ENCODE assay signal across 24 cellular contexts in genomic region chr5:72746736-72747135, GRCh38.
DNase-seq lines count a peak whose midpoint lies in the region; ATAC-seq, FAIRE-seq and TF ChIP-seq lines count a peak whose summit lies in the region.
"Had no signal": no experiment of that assay in that cellular context is flagged by ENCODE, and none has a peak within 500 bp of the region (broad histone marks: within the 10 kb centered on the region; RNA-seq: fewer than 3 reads in every experiment).

No MANE protein-coding gene starts in this region.

- DNase-seq in EL (peak; percentile 44), M059J (ENCODE audit: low read depth) (peak; percentile 48), fibroblast of lung (ENCODE audit: low read depth in 2 of 2) (peak; percentile 5 to 21), non-pigmented ciliary epithelial cell (ENCODE audit: low read depth) (peak; percentile 18), G401 (ENCODE audit: low spot score) (no peak), frontal cortex (ENCODE audit: low spot score in 2 of 2) (no peak)
- DNase-seq: BE2C; CD4-positive, CD25-positive, alpha-beta regulatory T cell; Kasumi-1; MM.1S; NCI-H1048; NCI-H1436; NCI-H187 treated with DMSO at 0.1 percent for 48 hours; NCI-H2107; NCI-H510A treated with DMSO at 0.1 percent for 48 hours; OCI-M1; SJCRH30 had no signal

- no peak overlapping the region for H3K9ac ChIP-seq in fibroblast of lung (ENCODE audit: insufficient read depth, low read length)

- H3K27me3 ChIP-seq in fibroblast of lung (ENCODE audit: control insufficient read depth, insufficient read depth, low read length), result no peaks in the 10 kb centered on the region
- H3K27me3 ChIP-seq: BE2C, SJCRH30 had no signal

- no peaks in the 10 kb centered on the region for H3K79me2 ChIP-seq in fibroblast of lung (ENCODE audit: control insufficient read depth, insufficient read depth, low read length)

- no peak overlapping the region for H3K27ac ChIP-seq in fibroblast of lung (ENCODE audit: insufficient read depth, low read length)
- H3K27ac ChIP-seq: SJCRH30 had no signal

- no peaks in the 10 kb centered on the region for H3K36me3 ChIP-seq in fibroblast of lung (ENCODE audit: control insufficient read depth, insufficient read depth, low read length)
- H3K36me3 ChIP-seq: BE2C, SJCRH30 had no signal

- H3K4me3 ChIP-seq in fibroblast of lung (replicated peaks in 1 of 4; ENCODE audit: control extremely low read depth in 1 of 4, insufficient read depth in 1 of 4, low read depth in 3 of 4, low read length in 4 of 4), result no peak overlapping the region
- H3K4me3 ChIP-seq: GM12878, GM23338, SJCRH30 had no signal

- FAIRE-seq in frontal cortex (lab: Jason Lieb, UNC), result no peak
- FAIRE-seq: A204.1, GM12878, RCC 7860 had no signal

- TF ChIP-seq POLR2A in GM18505 (IDR thresholded peaks at IDR 0.05; ENCODE audit: borderline replicate concordance, extremely low read depth, insufficient read depth, insufficient read length), result no peak

- in situ Hi-C loops in G401 (cut with HindIII; ENCODE audit: low sequenced_read_pairs), result no loop called here

- no peak for ATAC-seq in GM19395 (IDR thresholded peaks at IDR 0.05; ENCODE audit: unreplicated experiment)
- no peak for ATAC-seq in GM18505 (IDR thresholded peaks at IDR 0.05; ENCODE audit: unreplicated experiment)
- ATAC-seq: GM12878, GM23338, HCT116 had no signal

- no peak overlapping the region for H3K4me2 ChIP-seq in fibroblast of lung (ENCODE audit: extremely low read depth, insufficient read depth, low read length)
- H3K4me2 ChIP-seq: GM23338 had no signal

- no peak for TF ChIP-seq CTCF in fibroblast of lung (conservative IDR thresholded peaks at IDR 0.05 in 1 of 2, IDR thresholded peaks at IDR 0.05 in 1 of 2; ENCODE audit: low read depth in 1 of 2, low read length in 2 of 2)

- no peaks in the 10 kb centered on the region for H4K20me1 ChIP-seq in fibroblast of lung (ENCODE audit: control insufficient read depth, extremely low read depth, insufficient read depth, low read length)

- no peaks in the 10 kb centered on the region for H3K9me3 ChIP-seq in fibroblast of lung (ENCODE audit: control insufficient read depth, insufficient read depth, low read depth, low read length)
- H3K9me3 ChIP-seq: BE2C, SJCRH30 had no signal

- H3K4me1 ChIP-seq in fibroblast of lung (ENCODE audit: control insufficient read depth, extremely low read depth, insufficient read depth, low read length), result no peaks in the 10 kb centered on the region
- H3K4me1 ChIP-seq: BE2C had no signal

- no peak overlapping the region for H2AFZ ChIP-seq in fibroblast of lung (ENCODE audit: low read length)
- H2AFZ ChIP-seq: GM23338 had no signal

Comparison
In these comparisons a context has a peak if more than half of its experiments do, and no peak if none do; other contexts are left out.
1. DNase-seq: peak in EL (single experiment), M059J (single experiment), fibroblast of lung (2 of 2) and non-pigmented ciliary epithelial cell (single experiment); none in G401 (single experiment) and frontal cortex (0 of 2).